ENCODE assay signal across 1 cellular context in genomic region chr22:46803031-46803880, GRCh38.
TF ChIP-seq lines count a peak whose summit lies in the region.

No MANE protein-coding gene starts in this region.

TF ChIP-seq in HEK293, 187 proteins besides CTCF, POLR2A, EP300 and RAD21 (continued from another document):
- TF ChIP-seq, protein P1, sequence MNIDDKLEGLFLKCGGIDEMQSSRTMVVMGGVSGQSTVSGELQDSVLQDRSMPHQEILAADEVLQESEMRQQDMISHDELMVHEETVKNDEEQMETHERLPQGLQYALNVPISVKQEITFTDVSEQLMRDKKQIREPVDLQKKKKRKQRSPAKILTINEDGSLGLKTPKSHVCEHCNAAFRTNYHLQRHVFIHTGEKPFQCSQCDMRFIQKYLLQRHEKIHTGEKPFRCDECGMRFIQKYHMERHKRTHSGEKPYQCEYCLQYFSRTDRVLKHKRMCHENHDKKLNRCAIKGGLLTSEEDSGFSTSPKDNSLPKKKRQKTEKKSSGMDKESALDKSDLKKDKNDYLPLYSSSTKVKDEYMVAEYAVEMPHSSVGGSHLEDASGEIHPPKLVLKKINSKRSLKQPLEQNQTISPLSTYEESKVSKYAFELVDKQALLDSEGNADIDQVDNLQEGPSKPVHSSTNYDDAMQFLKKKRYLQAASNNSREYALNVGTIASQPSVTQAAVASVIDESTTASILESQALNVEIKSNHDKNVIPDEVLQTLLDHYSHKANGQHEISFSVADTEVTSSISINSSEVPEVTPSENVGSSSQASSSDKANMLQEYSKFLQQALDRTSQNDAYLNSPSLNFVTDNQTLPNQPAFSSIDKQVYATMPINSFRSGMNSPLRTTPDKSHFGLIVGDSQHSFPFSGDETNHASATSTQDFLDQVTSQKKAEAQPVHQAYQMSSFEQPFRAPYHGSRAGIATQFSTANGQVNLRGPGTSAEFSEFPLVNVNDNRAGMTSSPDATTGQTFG (tag by site-specific recombination; IDR thresholded peaks at IDR 0.05; ENCODE audit: borderline replicate concordance): no peak
- TF ChIP-seq ZNF169 (tag by site-specific recombination; IDR thresholded peaks at IDR 0.05): no peak
- TF ChIP-seq GLIS1 (tag by site-specific recombination; IDR thresholded peaks at IDR 0.05): peak; percentile 93
- TF ChIP-seq EGR2 (tag by site-specific recombination; IDR thresholded peaks at IDR 0.05; ENCODE audit: low read depth): no peak
- peak; percentile 83 for TF ChIP-seq PATZ1 (tag by site-specific recombination; IDR thresholded peaks at IDR 0.05)
- TF ChIP-seq ZBTB20 (tag by site-specific recombination; IDR thresholded peaks at IDR 0.05): peak; percentile 21; the same call in 1 of the 2 replicates
- TF ChIP-seq, protein P2, sequence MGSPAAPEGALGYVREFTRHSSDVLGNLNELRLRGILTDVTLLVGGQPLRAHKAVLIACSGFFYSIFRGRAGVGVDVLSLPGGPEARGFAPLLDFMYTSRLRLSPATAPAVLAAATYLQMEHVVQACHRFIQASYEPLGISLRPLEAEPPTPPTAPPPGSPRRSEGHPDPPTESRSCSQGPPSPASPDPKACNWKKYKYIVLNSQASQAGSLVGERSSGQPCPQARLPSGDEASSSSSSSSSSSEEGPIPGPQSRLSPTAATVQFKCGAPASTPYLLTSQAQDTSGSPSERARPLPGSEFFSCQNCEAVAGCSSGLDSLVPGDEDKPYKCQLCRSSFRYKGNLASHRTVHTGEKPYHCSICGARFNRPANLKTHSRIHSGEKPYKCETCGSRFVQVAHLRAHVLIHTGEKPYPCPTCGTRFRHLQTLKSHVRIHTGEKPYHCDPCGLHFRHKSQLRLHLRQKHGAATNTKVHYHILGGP (tag by site-specific recombination; IDR thresholded peaks at IDR 0.05): no peak
- TF ChIP-seq, protein P3, sequence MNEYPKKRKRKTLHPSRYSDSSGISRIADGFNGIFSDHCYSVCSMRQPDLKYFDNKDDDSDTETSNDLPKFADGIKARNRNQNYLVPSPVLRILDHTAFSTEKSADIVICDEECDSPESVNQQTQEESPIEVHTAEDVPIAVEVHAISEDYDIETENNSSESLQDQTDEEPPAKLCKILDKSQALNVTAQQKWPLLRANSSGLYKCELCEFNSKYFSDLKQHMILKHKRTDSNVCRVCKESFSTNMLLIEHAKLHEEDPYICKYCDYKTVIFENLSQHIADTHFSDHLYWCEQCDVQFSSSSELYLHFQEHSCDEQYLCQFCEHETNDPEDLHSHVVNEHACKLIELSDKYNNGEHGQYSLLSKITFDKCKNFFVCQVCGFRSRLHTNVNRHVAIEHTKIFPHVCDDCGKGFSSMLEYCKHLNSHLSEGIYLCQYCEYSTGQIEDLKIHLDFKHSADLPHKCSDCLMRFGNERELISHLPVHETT (tag by site-specific recombination; IDR thresholded peaks at IDR 0.05): 0 out of 2 replicates have a peak, but pooled peaks have one; percentile 16
- peak; percentile 77 for TF ChIP-seq GLIS2 (tag by site-specific recombination; IDR thresholded peaks at IDR 0.05)
- no peak for TF ChIP-seq ZNF548 (tag by site-specific recombination; IDR thresholded peaks at IDR 0.05)
